In the genomic region with DNA sequence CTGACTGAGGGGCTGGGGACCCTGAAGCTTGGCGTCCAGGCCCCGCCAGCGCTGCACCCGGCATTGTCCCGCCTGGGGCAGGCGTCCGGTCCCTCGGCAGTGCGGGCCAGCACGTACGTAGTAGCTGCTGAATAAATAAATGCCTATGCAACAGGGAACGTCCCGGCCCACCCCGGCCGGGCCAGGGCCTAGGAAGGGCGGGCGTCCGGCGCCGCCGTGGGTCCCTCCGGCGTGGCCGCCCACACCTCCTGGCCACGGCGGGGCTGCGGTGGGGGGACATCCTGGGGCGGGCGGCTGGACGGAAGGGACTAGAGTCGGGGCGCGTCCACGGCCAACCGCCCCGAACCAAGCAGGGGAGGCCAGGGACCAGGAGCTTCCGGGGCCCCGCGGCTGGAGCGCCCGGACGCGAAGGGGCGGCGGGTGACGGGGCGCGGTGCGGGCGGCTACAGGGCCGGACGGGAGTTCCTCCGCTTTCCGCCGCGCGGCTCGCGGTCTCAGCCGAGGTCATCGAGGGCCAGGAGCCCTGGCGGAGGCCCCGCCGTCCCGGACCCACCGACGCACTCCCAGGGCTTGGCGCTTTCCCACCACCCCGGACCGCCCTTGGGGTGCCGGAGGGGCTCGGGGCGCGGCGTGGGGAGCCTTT, we compare ENCODE assay signal across 8 cellular contexts. TPM values are rescaled to one million over a fixed set of nuclear protein-coding genes. Genes with fewer than 3 reads are reported as not detected.
DNase-seq lines count a peak whose midpoint lies in the region; ATAC-seq and TF ChIP-seq lines count a peak whose summit lies in the region.

No MANE protein-coding gene starts in this region.

- intact Hi-C loops in activated B cell treated with CpG ODN at 0.5 μM for 24 hours (cut with micrococcal nuclease) = loop anchor here (2.0 to 10.0 kb wide), 2 partner anchors 179 to 297 kb away; no protein-coding TSS in a partner anchor
- intact Hi-C loops in lower leg skin (cut with DNase I; ENCODE audit: low total_unique reads) = no loop called here

- TF ChIP-seq CTCF in activated B cell treated with CpG ODN at 0.5 μM for 24 hours (IDR thresholded peaks at IDR 0.05) (no peak), lower leg skin (IDR thresholded peaks at IDR 0.05) (no peak)

- POLR2A ChIA-PET in activated B cell treated with CpG ODN at 0.5 μM for 24 hours (lab: Charles Lee) = interaction anchor here (0.7 kb wide), 1 partner anchor 180 kb away, joined by 3 read pairs; no protein-coding TSS in a partner anchor

- H3K27me3 Mint-ChIP-seq in activated B cell treated with CpG ODN at 0.5 μM for 24 hours = peaks cover 35% of the 10 kb centered on the region

- H3K4me1 ChIP-seq in duodenal mucosa (ENCODE audit: control insufficient read depth in 1 of 2, insufficient read depth in 2 of 2, low read length in 2 of 2) = peaks cover 10 to 12% of the 10 kb centered on the region in 2 donors
- peaks cover 13% of the 10 kb centered on the region for H3K4me1 ChIP-seq in stomach smooth muscle (ENCODE audit: control insufficient read depth, insufficient read depth, low read length)

- H3K9me3 ChIP-seq in duodenal mucosa (ENCODE audit: control insufficient read depth in 1 of 2, low read length in 2 of 2) (no peaks in the 10 kb centered on the region), stomach smooth muscle (ENCODE audit: control insufficient read depth in 2 of 2, low read length in 2 of 2) (no peaks in the 10 kb centered on the region)

- H3K9ac ChIP-seq in duodenal mucosa (ENCODE audit: low read depth in 1 of 2, low read length in 2 of 2) (peak overlapping the region; percentile 23 to 33), stomach smooth muscle (ENCODE audit: low read length in 2 of 2) (peak overlapping the region; percentile 76 to 78)

- peak; percentile 22 for ATAC-seq in GM18519 (IDR thresholded peaks at IDR 0.05; ENCODE audit: low FRiP score, unreplicated experiment)
- ATAC-seq in HG02981 (IDR thresholded peaks at IDR 0.05; ENCODE audit: unreplicated experiment) = peak; percentile 32
- peak; percentile 37 for ATAC-seq in activated B cell treated with CpG ODN at 0.5 μM for 24 hours (ENCODE audit: low read depth)

- CTCF ChIA-PET in activated B cell treated with CpG ODN at 0.5 μM for 24 hours (lab: Charles Lee) = no interaction called here

- peaks cover 7% of the 10 kb centered on the region for H3K4me1 Mint-ChIP-seq in activated B cell treated with CpG ODN at 0.5 μM for 24 hours

- DNase-seq in activated B cell treated with CpG ODN at 0.5 μM for 24 hours (peak; percentile 24), lower leg skin (ENCODE audit: low spot score in 2 of 2) (peak; percentile 20 to 93), NCI-H2029 (lab: John Stamatoyannopoulos, UW) (no peak), A172 (ENCODE audit: low spot score) (no peak)

- H3K36me3 Mint-ChIP-seq in activated B cell treated with CpG ODN at 0.5 μM for 24 hours (ENCODE audit: low read depth) = no peaks in the 10 kb centered on the region

- WGBS in lower leg skin, 2 donors = 0% methylated on average over 13 to 48 of the region's 75 CpGs

- TF ChIP-seq POLR2A in lower leg skin (IDR thresholded peaks at IDR 0.05) = no peak

- H3K4me3 ChIP-seq in duodenal mucosa (ENCODE audit: low read depth in 1 of 2, low read length in 2 of 2) (peak overlapping the region; percentile 64 to 79), lower leg skin (ENCODE audit: low read depth, poor library complexity, severe bottlenecking) (peak overlapping the region; percentile 88), stomach smooth muscle (ENCODE audit: low read length in 2 of 2) (peak overlapping the region; percentile 75 to 88)

- H3K9me3 Mint-ChIP-seq in activated B cell treated with CpG ODN at 0.5 μM for 24 hours = no peaks in the 10 kb centered on the region

- H3K27me3 ChIP-seq in duodenal mucosa (ENCODE audit: control insufficient read depth in 1 of 2, insufficient read depth in 2 of 2, low read length in 2 of 2) (peaks cover 16 to 51% of the 10 kb centered on the region in 2 donors), stomach smooth muscle (ENCODE audit: control insufficient read depth in 1 of 2, insufficient read depth in 2 of 2, low read length in 2 of 2) (no peaks in the 10 kb centered on the region)

- H3K27ac Mint-ChIP-seq in activated B cell treated with CpG ODN at 0.5 μM for 24 hours = no peak overlapping the region

- peak overlapping the region; percentile 72 for H3K4me3 Mint-ChIP-seq in activated B cell treated with CpG ODN at 0.5 μM for 24 hours

- H3K27ac ChIP-seq in duodenal mucosa (ENCODE audit: low read depth, low read length) (peak overlapping the region; percentile 83), stomach smooth muscle (ENCODE audit: low read length) (peak overlapping the region; percentile 75)

- H3K36me3 ChIP-seq in duodenal mucosa (ENCODE audit: control insufficient read depth in 1 of 2, insufficient read depth in 2 of 2, low read length in 2 of 2) = no peaks in the 10 kb centered on the region
- H3K36me3 ChIP-seq in stomach smooth muscle (ENCODE audit: control insufficient read depth in 2 of 2, insufficient read depth in 2 of 2, low read length in 2 of 2) = no peaks in the 10 kb centered on the region

RNA-seq across cellular contexts. Expression of a gene that starts 0.9 kb away (rescaled TPM):
- 0.47 and 0.76 TPM in 2 replicates for total RNA-seq in activated B cell treated with CpG ODN at 0.5 μM for 24 hours
- 10 to 100 TPM; 11.2 to 14.7 (median 12.4) TPM for total RNA-seq in lower leg skin
- 22.4 and 27.7 TPM in 2 replicates for total RNA-seq in A172 (2014; rRNA removed; shearing (Covaris generic))

Comparison
In these comparisons a context has a peak if more than half of its experiments do, and no peak if none do; other contexts are left out.
1. DNase-seq: peak in activated B cell treated with CpG ODN at 0.5 μM for 24 hours (single experiment) and lower leg skin (2 of 2); none in NCI-H2029 (single experiment) and A172 (single experiment).
2. Peak in every context shown above with its lines, with median percentiles within 50 percentile points of each other: ATAC-seq and H3K4me3 ChIP-seq.